2 cellular contexts compared by ENCODE assay signal in the genomic region with DNA sequence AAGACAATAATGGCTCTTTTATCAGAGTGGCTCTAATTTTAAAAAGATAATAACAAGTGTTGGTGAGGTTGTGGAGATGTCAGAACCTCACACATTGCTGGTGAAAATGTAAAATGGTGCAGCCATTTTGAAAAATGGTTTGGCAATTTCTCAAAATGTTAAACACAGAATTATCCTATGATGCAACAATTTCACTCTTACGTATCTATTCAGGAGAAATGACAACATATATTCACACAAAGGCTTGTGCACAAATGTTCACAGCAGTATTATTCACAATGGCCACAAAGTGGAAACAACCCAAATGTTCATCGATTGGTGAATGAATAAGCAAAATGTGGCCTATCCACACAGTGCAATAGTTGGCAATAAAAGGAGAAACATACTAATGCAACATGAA.
A peak's percentile ranks its signal among the peaks of the same experiment; 100 is the strongest.
TF ChIP-seq lines count a peak whose summit lies in the region.

No MANE protein-coding gene starts in this region.

TF ChIP-seq in HepG2, 621 proteins besides CTCF, POLR2A, EP300 and RAD21:
- no peak for TF ChIP-seq ELF1 (CRISPR knock-in tag; IDR thresholded peaks at IDR 0.05)
- TF ChIP-seq EED (CRISPR knock-in tag; IDR thresholded peaks at IDR 0.05), result no peak
- peak; percentile 36; the same call in 1 of the 2 replicates for TF ChIP-seq CEBPB (IDR thresholded peaks at IDR 0.05; ENCODE audit: borderline replicate concordance, low read depth, low read length)
- TF ChIP-seq DR1 (CRISPR knock-in tag; IDR thresholded peaks at IDR 0.05), result no peak
- TF ChIP-seq ATF7 (IDR thresholded peaks at IDR 0.05), result 0 out of 2 replicates have a peak, but pooled peaks have one; percentile 54
- TF ChIP-seq ATF7 (CRISPR knock-in tag; IDR thresholded peaks at IDR 0.05), result no peak

TF ChIP-seq in K562, 482 proteins besides CTCF, POLR2A, EP300 and RAD21:
- TF ChIP-seq NELFE (IDR thresholded peaks at IDR 0.05; ENCODE audit: insufficient read depth, insufficient read length) (no peak), CEBPG (CRISPR knock-in tag; IDR thresholded peaks at IDR 0.05) (no peak), CEBPG (tag; conservative IDR thresholded peaks at IDR 0.05 in 1 of 2, IDR thresholded peaks at IDR 0.05 in 1 of 2) (peak; percentile 41 to 74; a peak in 3 of 4 replicates), ZNF551 (CRISPR knock-in tag; IDR thresholded peaks at IDR 0.05) (no peak)
- TF ChIP-seq, protein P1, sequence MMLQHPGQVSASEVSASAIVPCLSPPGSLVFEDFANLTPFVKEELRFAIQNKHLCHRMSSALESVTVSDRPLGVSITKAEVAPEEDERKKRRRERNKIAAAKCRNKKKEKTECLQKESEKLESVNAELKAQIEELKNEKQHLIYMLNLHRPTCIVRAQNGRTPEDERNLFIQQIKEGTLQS (IDR thresholded peaks at IDR 0.05), result peak; percentile 50; the same call in 1 of the 2 replicates
- TF ChIP-seq, protein P1 (CRISPR knock-in tag; conservative IDR thresholded peaks at IDR 0.05), result no peak
